ENCODE assay signal across 8 cellular contexts in the genomic region with DNA sequence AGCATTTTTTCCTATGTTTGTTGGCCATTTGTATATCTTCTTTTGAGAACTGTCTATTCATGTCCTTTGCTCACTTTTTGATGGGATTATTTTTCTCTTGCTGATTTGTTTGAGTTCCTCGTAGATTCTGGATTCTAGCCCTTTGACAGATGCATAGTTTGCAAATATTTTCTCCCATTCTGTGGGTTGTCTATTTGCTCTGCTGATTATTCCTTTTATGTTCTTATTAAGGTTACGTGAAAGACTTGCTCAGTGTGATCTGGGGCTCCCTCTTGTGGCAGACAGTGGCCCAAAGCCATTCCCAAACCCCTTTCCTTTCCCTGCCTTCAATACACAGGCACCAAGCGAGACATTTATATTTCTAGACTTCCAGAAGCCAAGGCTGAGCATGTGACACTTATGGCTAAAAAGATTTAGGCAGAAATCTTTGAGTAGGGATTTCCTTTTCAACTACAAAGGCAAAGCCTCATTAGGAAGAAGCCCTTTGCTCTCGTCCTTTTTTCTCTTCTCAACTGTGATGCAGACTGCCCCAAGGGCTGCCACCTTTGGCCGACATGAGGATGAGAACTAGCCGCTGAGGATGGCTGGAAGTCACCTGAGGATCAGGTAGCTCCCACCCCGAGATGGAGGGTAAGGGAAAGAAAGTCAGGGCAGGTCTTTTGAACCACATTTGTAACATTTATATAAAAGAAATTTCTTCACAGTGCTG. TPM values are rescaled to one million over a fixed set of nuclear protein-coding genes. Genes with fewer than 3 reads are reported as not detected.
DNase-seq lines count a peak whose midpoint lies in the region; ATAC-seq, FAIRE-seq and TF ChIP-seq lines count a peak whose summit lies in the region.

No MANE protein-coding gene starts in this region.

- CTCF ChIA-PET in activated CD8-positive, alpha-beta T cell treated with anti-CD3 and anti-CD28 coated beads, Interleukin-2, amount 10 ng/mL, durations not matched to agents 7 days and 5 days (lab: Charles Lee), result interaction anchor here (1.3 to 11.9 kb wide), 7 partner anchors 8 to 174 kb away, joined by 3 to 123 read pairs (median 5); no protein-coding TSS in a partner anchor

- TF ChIP-seq CTCF in GM12865 (IDR thresholded peaks at IDR 0.05; ENCODE audit: insufficient read depth, low read depth, low read length, missing control alignments), result peak; percentile 87

- H3K36me3 Mint-ChIP-seq in activated CD8-positive, alpha-beta T cell treated with anti-CD3 and anti-CD28 coated beads, Interleukin-2, amount 10 ng/mL, durations not matched to agents 7 days and 5 days (ENCODE audit: low read depth), result no peaks in the 10 kb centered on the region

- H3K4me3 Mint-ChIP-seq in activated CD8-positive, alpha-beta T cell treated with anti-CD3 and anti-CD28 coated beads, Interleukin-2, amount 10 ng/mL, durations not matched to agents 7 days and 5 days, result no peak overlapping the region

- POLR2A ChIA-PET in activated CD8-positive, alpha-beta T cell treated with anti-CD3 and anti-CD28 coated beads, Interleukin-2, amount 10 ng/mL, durations not matched to agents 7 days and 5 days (lab: Charles Lee), result no interaction called here

- no peak for ATAC-seq in activated CD8-positive, alpha-beta T cell treated with anti-CD3 and anti-CD28 coated beads, Interleukin-2, amount 10 ng/mL, durations not matched to agents 7 days and 5 days
- ATAC-seq in GM21360 (IDR thresholded peaks at IDR 0.05; ENCODE audit: unreplicated experiment), result no peak

- peaks cover 13% of the 10 kb centered on the region for H3K27me3 Mint-ChIP-seq in activated CD8-positive, alpha-beta T cell treated with anti-CD3 and anti-CD28 coated beads, Interleukin-2, amount 10 ng/mL, durations not matched to agents 7 days and 5 days (ENCODE audit: low read depth)

- no peak overlapping the region for H3K4me3 ChIP-seq in GM12865 (ENCODE audit: low read depth, low read length)

- H3K27ac Mint-ChIP-seq in activated CD8-positive, alpha-beta T cell treated with anti-CD3 and anti-CD28 coated beads, Interleukin-2, amount 10 ng/mL, durations not matched to agents 7 days and 5 days, result no peak overlapping the region

- H3K9me3 Mint-ChIP-seq in activated CD8-positive, alpha-beta T cell treated with anti-CD3 and anti-CD28 coated beads, Interleukin-2, amount 10 ng/mL, durations not matched to agents 7 days and 5 days (ENCODE audit: insufficient read depth), result no peaks in the 10 kb centered on the region

- peak; percentile 91 for FAIRE-seq in A204.1 (lab: Jason Lieb, UNC)
- peak; percentile 54 for FAIRE-seq in endometrium (lab: Jason Lieb, UNC)

- peaks cover 55% of the 10 kb centered on the region for H3K4me1 Mint-ChIP-seq in activated CD8-positive, alpha-beta T cell treated with anti-CD3 and anti-CD28 coated beads, Interleukin-2, amount 10 ng/mL, durations not matched to agents 7 days and 5 days (ENCODE audit: low read depth)

- DNase-seq in GM12865 (ENCODE audit: low read depth) (peak; percentile 60), NCI-H446 treated with DMSO at 0.1 percent for 48 hours (lab: John Stamatoyannopoulos, UW) (peak; percentile 6), middle frontal gyrus (ENCODE audit: extremely low spot score, low spot score) (peak; percentile 46)
- peak; percentile 69 for DNase-seq in activated CD8-positive, alpha-beta T cell treated with anti-CD3 and anti-CD28 coated beads, Interleukin-2, amount 10 ng/mL, durations not matched to agents 7 days and 5 days
- DNase-seq in stimulated activated naive CD4-positive, alpha-beta T cell treated with Interleukin-2 at 50 U/mL for 16 hours (lab: John Stamatoyannopoulos, UW), result peak; percentile 28

RNA-seq across cellular contexts. Expression of gene ST8SIA6, which starts 23.6 kb away (rescaled TPM):
- not detected for total RNA-seq in activated CD8-positive, alpha-beta T cell treated with anti-CD3 and anti-CD28 coated beads, Interleukin-2, amount 10 ng/mL, durations not matched to agents 7 days and 5 days

Comparison
In these comparisons a context has a peak if more than half of its experiments do, and no peak if none do; other contexts are left out.
1. DNase-seq: peak in every context shown above with its lines; median percentile 69 in activated CD8-positive, alpha-beta T cell treated with anti-CD3 and anti-CD28 coated beads, Interleukin-2, amount 10 ng/mL, durations not matched to agents 7 days and 5 days; 60 in GM12865; 46 in middle frontal gyrus; 28 in stimulated activated naive CD4-positive, alpha-beta T cell treated with Interleukin-2 at 50 U/mL for 16 hours; 6 in NCI-H446 treated with DMSO at 0.1 percent for 48 hours.